ENCODE assay signal across 1 cellular context in genomic region chr17:59521465-59522126, GRCh38.
TF ChIP-seq lines count a peak whose summit lies in the region.

No MANE protein-coding gene starts in this region.

TF ChIP-seq in HepG2, 621 proteins besides CTCF, POLR2A, EP300 and RAD21 (continued from another document):
- TF ChIP-seq ZFP82 (CRISPR knock-in tag; IDR thresholded peaks at IDR 0.05; ENCODE audit: borderline replicate concordance) (no peak), ZNF639 (CRISPR knock-in tag; conservative IDR thresholded peaks at IDR 0.05) (no peak), ARHGAP35 (CRISPR knock-in tag; IDR thresholded peaks at IDR 0.05; ENCODE audit: borderline replicate concordance) (no peak), ZNF589 (CRISPR knock-in tag; conservative IDR thresholded peaks at IDR 0.05) (peak; percentile 77; the same call in 1 of the 2 replicates), ZNF354B (CRISPR knock-in tag; IDR thresholded peaks at IDR 0.05) (0 out of 2 replicates have a peak, but pooled peaks have one; percentile 79), ARID4A (CRISPR knock-in tag; IDR thresholded peaks at IDR 0.05; ENCODE audit: borderline replicate concordance) (peak; percentile 67; the same call in 1 of the 2 replicates), RNF2 (conservative IDR thresholded peaks at IDR 0.05; ENCODE audit: low read depth) (0 out of 2 replicates have a peak, but pooled peaks have one; percentile 16), ZBTB8A (CRISPR knock-in tag; IDR thresholded peaks at IDR 0.05; ENCODE audit: borderline replicate concordance, low read depth) (no peak), ZSCAN9 (CRISPR knock-in tag; IDR thresholded peaks at IDR 0.05; ENCODE audit: borderline replicate concordance) (no peak), ZFX (CRISPR knock-in tag; IDR thresholded peaks at IDR 0.05; ENCODE audit: low read depth) (peak; percentile 76), IRF2 (CRISPR knock-in tag; IDR thresholded peaks at IDR 0.05) (peak; percentile 48), DNMT1 (CRISPR knock-in tag; IDR thresholded peaks at IDR 0.05) (no peak), TIGD3 (CRISPR knock-in tag; IDR thresholded peaks at IDR 0.05; ENCODE audit: borderline replicate concordance) (0 out of 2 replicates have a peak, but pooled peaks have one; percentile 33), NR2F6 (IDR thresholded peaks at IDR 0.05) (peak; percentile 67), NR2F6 (CRISPR knock-in tag; IDR thresholded peaks at IDR 0.05) (peak; percentile 29; the same call in 1 of the 2 replicates), RARA (CRISPR knock-in tag; IDR thresholded peaks at IDR 0.05) (peak; percentile 31; the same call in 1 of the 2 replicates), ZNF263 (CRISPR knock-in tag; IDR thresholded peaks at IDR 0.05) (peak; percentile 47; the same call in 1 of the 2 replicates), GABPA (IDR thresholded peaks at IDR 0.05; ENCODE audit: low read depth, low read length) (no peak), GABPA (CRISPR knock-in tag; IDR thresholded peaks at IDR 0.05; ENCODE audit: low read depth) (0 out of 2 replicates have a peak, but pooled peaks have one; percentile 45), ZNF709 (CRISPR knock-in tag; IDR thresholded peaks at IDR 0.05) (no peak), KLF12 (CRISPR knock-in tag; IDR thresholded peaks at IDR 0.05; ENCODE audit: borderline replicate concordance) (peak; percentile 14; the same call in 1 of the 2 replicates), STAG1 (CRISPR knock-in tag; IDR thresholded peaks at IDR 0.05) (peak; percentile 92), ZNF224 (CRISPR knock-in tag; IDR thresholded peaks at IDR 0.05) (no peak)
